In genomic region chrX:129238011-129238410, GRCh38 we compare ENCODE assay signal across 40 cellular contexts.
"Had no signal": no experiment of that assay in that cellular context is flagged by ENCODE, and none has a peak within 500 bp of the region (broad histone marks: within the 10 kb centered on the region; RNA-seq: fewer than 3 reads in every experiment).

No MANE protein-coding gene starts in this region.

- H3K27ac ChIP-seq: adrenal gland, ascending aorta, body of pancreas, brain microvascular endothelial cell, breast epithelium, cardiac muscle cell had no signal

- H3K4me3 ChIP-seq: adrenal gland, ascending aorta, body of pancreas, breast epithelium, cardiac muscle cell had no signal

- H3K36me3 ChIP-seq: adrenal gland, ascending aorta, brain microvascular endothelial cell, breast epithelium, cardiac muscle cell had no signal

- FAIRE-seq: bronchial epithelial cell had no signal

- H3K4me3 Mint-ChIP-seq: activated naive CD4-positive, alpha-beta T cell treated with anti-CD3 and anti-CD28 coated beads for 36 hours; activated naive CD4-positive, alpha-beta T cell treated with anti-CD3 and anti-CD28 coated beads, Interleukin-2, amount 10 ng/mL, durations not matched to agents 7 days and 5 days; activated naive CD4-positive, alpha-beta T cell treated with anti-CD3 and anti-CD28 coated beads, Interleukin-2, amount 50 U/mL, for 24 hours; activated naive CD8-positive, alpha-beta T cell; activated naive CD8-positive, alpha-beta T cell treated with anti-CD3 and anti-CD28 coated beads for 36 hours; activated naive CD8-positive, alpha-beta T cell treated with anti-CD3 and anti-CD28 coated beads, Interleukin-2, amount 10 ng/mL, durations not matched to agents 7 days and 5 days; activated naive CD8-positive, alpha-beta T cell treated with anti-CD3 and anti-CD28 coated beads, Interleukin-2, amount 50 U/mL, for 24 hours; activated T-cell treated with anti-CD3 and anti-CD28 coated beads, Interleukin-2, amount 50 U/mL, for 24 hours; activated T-cell treated with anti-CD3 and anti-CD28 coated beads, Interleukin-2, amount 50 U/mL, for 4 hours; activated T-cell treated with anti-CD3 and anti-CD28 coated beads, Interleukin-2, amount 50 U/mL, for 72 hours; activated T-helper 1 cell treated with anti-CD3 and anti-CD28 coated beads, Interleukin-12 subunit alpha, Interleukin-12 subunit beta, Interleukin-2, Interleukin-4 antibody, amounts not matched to agents 30 ng/mL and 10 ng/mL and 1 ng/mL, durations not matched to agents 14 hours and 24 hours and 36 hours; activated T-helper 17 cell treated with anti-CD3 and anti-CD28 coated beads, Interleukin-2, amount 50 U/mL, for 72 hours; brain; central memory CD8-positive, alpha-beta T cell had no signal

- H3K27ac Mint-ChIP-seq: activated naive CD4-positive, alpha-beta T cell treated with anti-CD3 and anti-CD28 coated beads for 36 hours; activated naive CD4-positive, alpha-beta T cell treated with anti-CD3 and anti-CD28 coated beads, Interleukin-2, amount 10 ng/mL, durations not matched to agents 7 days and 5 days; activated naive CD4-positive, alpha-beta T cell treated with anti-CD3 and anti-CD28 coated beads, Interleukin-2, amount 50 U/mL, for 24 hours; activated naive CD4-positive, alpha-beta T cell treated with anti-CD3 and anti-CD28 coated beads, Interleukin-2, amount 50 U/mL, for 72 hours; activated naive CD8-positive, alpha-beta T cell; activated naive CD8-positive, alpha-beta T cell treated with anti-CD3 and anti-CD28 coated beads for 36 hours; activated naive CD8-positive, alpha-beta T cell treated with anti-CD3 and anti-CD28 coated beads, Interleukin-2, amount 10 ng/mL, durations not matched to agents 7 days and 5 days; activated naive CD8-positive, alpha-beta T cell treated with anti-CD3 and anti-CD28 coated beads, Interleukin-2, amount 50 U/mL, for 24 hours; activated T-cell treated with anti-CD3 and anti-CD28 coated beads, Interleukin-2, amount 50 U/mL, for 24 hours; activated T-cell treated with anti-CD3 and anti-CD28 coated beads, Interleukin-2, amount 50 U/mL, for 72 hours; activated T-helper 1 cell treated with anti-CD3 and anti-CD28 coated beads, Interleukin-12 subunit alpha, Interleukin-12 subunit beta, Interleukin-2, Interleukin-4 antibody, amounts not matched to agents 30 ng/mL and 10 ng/mL and 1 ng/mL, durations not matched to agents 14 hours and 24 hours and 36 hours; activated T-helper 17 cell treated with anti-CD3 and anti-CD28 coated beads, Interleukin-2, amount 50 U/mL, for 72 hours; activated T-helper 2 cell treated with anti-CD3 and anti-CD28 coated beads, Interferon-gamma antibody, Interleukin-2, Interleukin-4, amounts not matched to agents 10 μg/mL and 5 μg/mL and 100 μg/mL, durations not matched to agents 14 hours and 24 hours and 36 hours; brain had no signal

- H3K9me3 Mint-ChIP-seq: activated naive CD4-positive, alpha-beta T cell treated with anti-CD3 and anti-CD28 coated beads for 36 hours; activated naive CD4-positive, alpha-beta T cell treated with anti-CD3 and anti-CD28 coated beads, Interleukin-2, amount 10 ng/mL, durations not matched to agents 7 days and 5 days; activated naive CD4-positive, alpha-beta T cell treated with anti-CD3 and anti-CD28 coated beads, Interleukin-2, amount 50 U/mL, for 24 hours; activated naive CD4-positive, alpha-beta T cell treated with anti-CD3 and anti-CD28 coated beads, Interleukin-2, amount 50 U/mL, for 72 hours; activated naive CD8-positive, alpha-beta T cell treated with anti-CD3 and anti-CD28 coated beads, Interleukin-2, amount 10 ng/mL, durations not matched to agents 7 days and 5 days; activated T-cell treated with anti-CD3 and anti-CD28 coated beads, Interleukin-2, amount 50 U/mL, for 24 hours; activated T-cell treated with anti-CD3 and anti-CD28 coated beads, Interleukin-2, amount 50 U/mL, for 4 hours; activated T-cell treated with anti-CD3 and anti-CD28 coated beads, Interleukin-2, amount 50 U/mL, for 72 hours; activated T-helper 1 cell treated with anti-CD3 and anti-CD28 coated beads, Interleukin-12 subunit alpha, Interleukin-12 subunit beta, Interleukin-2, Interleukin-4 antibody, amounts not matched to agents 30 ng/mL and 10 ng/mL and 1 ng/mL, durations not matched to agents 14 hours and 24 hours and 36 hours; activated T-helper 17 cell treated with anti-CD3 and anti-CD28 coated beads, Interleukin-2, amount 50 U/mL, for 72 hours; activated T-helper 2 cell treated with anti-CD3 and anti-CD28 coated beads, Interferon-gamma antibody, Interleukin-2, Interleukin-4, amounts not matched to agents 10 μg/mL and 5 μg/mL and 100 μg/mL, durations not matched to agents 14 hours and 24 hours and 36 hours had no signal

- H3K9me3 ChIP-seq: adrenal gland, ascending aorta, body of pancreas, breast epithelium had no signal

- H3K36me3 Mint-ChIP-seq: activated naive CD4-positive, alpha-beta T cell treated with anti-CD3 and anti-CD28 coated beads, Interleukin-2, amount 10 ng/mL, durations not matched to agents 7 days and 5 days; activated naive CD4-positive, alpha-beta T cell treated with anti-CD3 and anti-CD28 coated beads, Interleukin-2, amount 50 U/mL, for 24 hours; activated naive CD4-positive, alpha-beta T cell treated with anti-CD3 and anti-CD28 coated beads, Interleukin-2, amount 50 U/mL, for 72 hours; activated naive CD8-positive, alpha-beta T cell; activated naive CD8-positive, alpha-beta T cell treated with anti-CD3 and anti-CD28 coated beads for 36 hours; activated naive CD8-positive, alpha-beta T cell treated with anti-CD3 and anti-CD28 coated beads, Interleukin-2, amount 10 ng/mL, durations not matched to agents 7 days and 5 days; brain had no signal

- H3K4me1 ChIP-seq: adrenal gland, ascending aorta, body of pancreas, breast epithelium had no signal

- H3K27me3 Mint-ChIP-seq: activated naive CD4-positive, alpha-beta T cell treated with anti-CD3 and anti-CD28 coated beads, Interleukin-2, amount 10 ng/mL, durations not matched to agents 7 days and 5 days; activated naive CD8-positive, alpha-beta T cell; activated naive CD8-positive, alpha-beta T cell treated with anti-CD3 and anti-CD28 coated beads for 36 hours; activated naive CD8-positive, alpha-beta T cell treated with anti-CD3 and anti-CD28 coated beads, Interleukin-2, amount 10 ng/mL, durations not matched to agents 7 days and 5 days; activated naive CD8-positive, alpha-beta T cell treated with anti-CD3 and anti-CD28 coated beads, Interleukin-2, amount 50 U/mL, for 24 hours; central memory CD8-positive, alpha-beta T cell had no signal

- ATAC-seq: activated naive CD4-positive, alpha-beta T cell treated with anti-CD3 and anti-CD28 coated beads, Interleukin-2, amount 50 U/mL, for 72 hours; activated naive CD8-positive, alpha-beta T cell treated with anti-CD3 and anti-CD28 coated beads, Interleukin-2, amount 50 U/mL, for 24 hours; activated T-cell treated with anti-CD3 and anti-CD28 coated beads, Interleukin-2, amount 50 U/mL, for 4 hours; activated T-cell treated with anti-CD3 and anti-CD28 coated beads, Interleukin-2, amount 50 U/mL, for 72 hours; activated T-helper 17 cell treated with anti-CD3 and anti-CD28 coated beads, Interleukin-2, amount 50 U/mL, for 72 hours; body of pancreas had no signal

- H3K27me3 ChIP-seq: adrenal gland, ascending aorta, body of pancreas, brain microvascular endothelial cell, cardiac muscle cell had no signal

- DNase-seq: activated effector memory CD4-positive, alpha-beta T cell treated with anti-CD3 and anti-CD28 coated beads, Interleukin-2, amount 50 U/mL, for 16 hours; activated effector memory CD4-positive, alpha-beta T cell treated with Interleukin-2 at 50 U/mL for 16 hours; activated gamma-delta T cell; activated gamma-delta T cell treated with Interleukin-2 at 50 U/mL for 16 hours; activated naive CD4-positive, alpha-beta T cell; activated naive CD4-positive, alpha-beta T cell treated with anti-CD3 and anti-CD28 coated beads for 36 hours; activated naive CD4-positive, alpha-beta T cell treated with anti-CD3 and anti-CD28 coated beads, Interleukin-2, amount 10 ng/mL, durations not matched to agents 7 days and 5 days; activated naive CD4-positive, alpha-beta T cell treated with anti-CD3 and anti-CD28 coated beads, Interleukin-2, amount 50 U/mL, for 16 hours; activated naive CD4-positive, alpha-beta T cell treated with Interleukin-2 at 50 U/mL for 16 hours; activated naive CD8-positive, alpha-beta T cell treated with anti-CD3 and anti-CD28 coated beads for 36 hours; activated naive CD8-positive, alpha-beta T cell treated with anti-CD3 and anti-CD28 coated beads, Interleukin-2, amount 10 ng/mL, durations not matched to agents 7 days and 5 days; activated naive CD8-positive, alpha-beta T cell treated with anti-CD3 and anti-CD28 coated beads, Interleukin-2, amount 50 U/mL, for 24 hours; activated T-cell treated with anti-CD3 and anti-CD28 coated beads for 4 hours; activated T-cell treated with anti-CD3 and anti-CD28 coated beads, Interleukin-2, amount 50 U/mL, for 1 hour; activated T-cell treated with anti-CD3 and anti-CD28 coated beads, Interleukin-2, amount 50 U/mL, for 24 hours; activated T-cell treated with anti-CD3 and anti-CD28 coated beads, Interleukin-2, amount 50 U/mL, for 4 hours; activated T-cell treated with anti-CD3 and anti-CD28 coated beads, Interleukin-2, amount 50 U/mL, for 48 hours; activated T-cell treated with anti-CD3 and anti-CD28 coated beads, Interleukin-2, amount 50 U/mL, for 72 hours; adrenal gland; amniotic stem cell; amygdala; anterior cingulate cortex; aorta; body of pancreas; brain microvascular endothelial cell; caudate nucleus; central memory CD4-positive, alpha-beta T cell; cerebellar nuclear complex had no signal

- H3K4me1 Mint-ChIP-seq: activated naive CD4-positive, alpha-beta T cell treated with anti-CD3 and anti-CD28 coated beads, Interleukin-2, amount 10 ng/mL, durations not matched to agents 7 days and 5 days; activated naive CD4-positive, alpha-beta T cell treated with anti-CD3 and anti-CD28 coated beads, Interleukin-2, amount 50 U/mL, for 24 hours; activated naive CD8-positive, alpha-beta T cell treated with anti-CD3 and anti-CD28 coated beads for 36 hours; activated naive CD8-positive, alpha-beta T cell treated with anti-CD3 and anti-CD28 coated beads, Interleukin-2, amount 10 ng/mL, durations not matched to agents 7 days and 5 days; activated naive CD8-positive, alpha-beta T cell treated with anti-CD3 and anti-CD28 coated beads, Interleukin-2, amount 50 U/mL, for 24 hours; activated T-helper 17 cell treated with anti-CD3 and anti-CD28 coated beads, Interleukin-2, amount 50 U/mL, for 72 hours; brain; central memory CD8-positive, alpha-beta T cell had no signal
